In genomic region chr19:12665646-12666304, GRCh38 we compare ENCODE assay signal across 9 cellular contexts. TPM values are rescaled to one million over a fixed set of nuclear protein-coding genes. Genes with fewer than 3 reads are reported as not detected.
DNase-seq lines count a peak whose midpoint lies in the region; ATAC-seq, FAIRE-seq and TF ChIP-seq lines count a peak whose summit lies in the region.
"Had no signal": no experiment of that assay in that cellular context is flagged by ENCODE, and none has a peak within 500 bp of the region (broad histone marks: within the 10 kb centered on the region; RNA-seq: fewer than 3 reads in every experiment).

No MANE protein-coding gene starts in this region.

- H3K4me3 ChIP-seq in keratinocyte (ENCODE audit: control insufficient read depth in 2 of 3, extremely low read depth in 1 of 3, insufficient read depth in 2 of 3, low read depth in 1 of 3, low read length in 3 of 3) (peak overlapping the region; percentile 64 to 95 (median 81)), testis (peak overlapping the region; percentile 75 to 79)

- peaks cover 14 to 26% of the 10 kb centered on the region in 2 experiments for H3K36me3 ChIP-seq in keratinocyte (ENCODE audit: control insufficient read depth in 2 of 2, extremely low read depth in 1 of 2, insufficient read depth in 2 of 2, low read length in 2 of 2)
- no peaks in the 10 kb centered on the region for H3K36me3 ChIP-seq in testis (ENCODE audit: low read depth, missing control alignments)

- H3K4me1 ChIP-seq in keratinocyte (ENCODE audit: control insufficient read depth, extremely low read depth, insufficient read depth, low read length) (peaks cover 34% of the 10 kb centered on the region), testis (peaks cover 32% of the 10 kb centered on the region)

- CTCF ChIA-PET in activated naive CD4-positive, alpha-beta T cell treated with anti-CD3 and anti-CD28 coated beads, Interleukin-2, amount 10 ng/mL, durations not matched to agents 7 days and 5 days (lab: Charles Lee), result interaction anchor here (0.7 to 2.0 kb wide), 4 partner anchors 11 to 102 kb away, joined by 3 to 13 read pairs (median 4); no protein-coding TSS in a partner anchor
- CTCF ChIA-PET in HEK293T (lab: Yijun Ruan, JAX), result no interaction called here

- POLR2A ChIA-PET in HEK293T (lab: Yijun Ruan, JAX), result interaction anchor here (1.2 to 2.1 kb wide), 3 partner anchors 11 to 55 kb away, joined by 4 to 12 read pairs (median 9); partner anchors contain the start of genes DHPS, ZNF490 and ZNF791

- peaks cover 60% of the 10 kb centered on the region for H3K4me1 Mint-ChIP-seq in activated naive CD4-positive, alpha-beta T cell treated with anti-CD3 and anti-CD28 coated beads, Interleukin-2, amount 10 ng/mL, durations not matched to agents 7 days and 5 days

- FAIRE-seq in keratinocyte (lab: Jason Lieb, UNC), result no peak
- FAIRE-seq: endometrium had no signal

- H3K4me2 ChIP-seq in keratinocyte (ENCODE audit: control insufficient read depth, extremely low read depth, insufficient read depth, low read depth, low read length), result peak overlapping the region; percentile 99

- H3K27ac ChIP-seq in keratinocyte (ENCODE audit: control insufficient read depth, insufficient read depth, low read length) (peak overlapping the region; percentile 78), testis (no peak overlapping the region)

- H3K4me3 Mint-ChIP-seq in activated naive CD4-positive, alpha-beta T cell treated with anti-CD3 and anti-CD28 coated beads, Interleukin-2, amount 10 ng/mL, durations not matched to agents 7 days and 5 days, result peak overlapping the region; percentile 82

- H3K9me1 ChIP-seq in keratinocyte (ENCODE audit: control insufficient read depth, extremely low read depth, insufficient read depth, low read length), result peaks cover 3% of the 10 kb centered on the region

- H3K79me2 ChIP-seq in keratinocyte (ENCODE audit: control insufficient read depth, insufficient read depth, low read length), result peaks cover 42% of the 10 kb centered on the region

- WGBS in testis, 2 donors, result 25 to 44% methylated on average over 12 of the region's 12 CpGs

- H3K27ac Mint-ChIP-seq in activated naive CD4-positive, alpha-beta T cell treated with anti-CD3 and anti-CD28 coated beads, Interleukin-2, amount 10 ng/mL, durations not matched to agents 7 days and 5 days, result peak overlapping the region; percentile 75

- TF ChIP-seq POLR2A in testis (IDR thresholded peaks at IDR 0.05), result no peak

- H3K27me3 ChIP-seq in keratinocyte (ENCODE audit: control insufficient read depth, extremely low read depth, insufficient read depth, low read length) (no peaks in the 10 kb centered on the region), testis (no peaks in the 10 kb centered on the region)

- H2AFZ ChIP-seq in keratinocyte (ENCODE audit: control insufficient read depth, low read length), result peak overlapping the region; percentile 88

- intact Hi-C loops in testis (cut with DNase I; ENCODE audit: low total_unique reads), result no loop called here

- H3K27me3 Mint-ChIP-seq in activated naive CD4-positive, alpha-beta T cell treated with anti-CD3 and anti-CD28 coated beads, Interleukin-2, amount 10 ng/mL, durations not matched to agents 7 days and 5 days, result no peaks in the 10 kb centered on the region

- dilution Hi-C loops in keratinocyte (cut with MboI; ENCODE audit: extremely low pct_ligation_motif_present, low sequenced_read_pairs), result no loop called here

- H3K9me3 ChIP-seq in keratinocyte (ENCODE audit: control insufficient read depth, low read depth, low read length), result no peaks in the 10 kb centered on the region
- H3K9me3 ChIP-seq in testis, result no peaks in the 10 kb centered on the region

- TF ChIP-seq CTCF in keratinocyte (optimal IDR thresholded peaks at IDR 0.05 in 1 of 3, IDR thresholded peaks at IDR 0.05 in 1 of 3, conservative IDR thresholded peaks at IDR 0.05 in 1 of 3; ENCODE audit: extremely low read depth in 1 of 3, insufficient read depth in 2 of 3, low read length in 3 of 3) (no peak), testis (IDR thresholded peaks at IDR 0.05) (no peak)

- DNase-seq in activated naive CD4-positive, alpha-beta T cell treated with Interleukin-2 at 50 U/mL for 16 hours, result peak; percentile 19
- DNase-seq in activated naive CD4-positive, alpha-beta T cell treated with anti-CD3 and anti-CD28 coated beads, Interleukin-2, amount 50 U/mL, for 16 hours, result no peak
- DNase-seq in activated naive CD4-positive, alpha-beta T cell treated with anti-CD3 and anti-CD28 coated beads, Interleukin-2, amount 10 ng/mL, durations not matched to agents 7 days and 5 days, result peak; percentile 50
- DNase-seq in keratinocyte (ENCODE audit: low read depth, low spot score) (no peak), testis (no peak), NCI-H446 treated with DMSO at 0.1 percent for 48 hours (lab: John Stamatoyannopoulos, UW) (no peak), HEK293T (ENCODE audit: extremely low spot score) (no peak)

- no peak for ATAC-seq in HG02852 (IDR thresholded peaks at IDR 0.05; ENCODE audit: unreplicated experiment)

- no peaks in the 10 kb centered on the region for H4K20me1 ChIP-seq in keratinocyte (ENCODE audit: control insufficient read depth, extremely low read depth, insufficient read depth, low read length)

- peaks cover 37% of the 10 kb centered on the region for H3K36me3 Mint-ChIP-seq in activated naive CD4-positive, alpha-beta T cell treated with anti-CD3 and anti-CD28 coated beads, Interleukin-2, amount 10 ng/mL, durations not matched to agents 7 days and 5 days

- peak overlapping the region; percentile 90 for H3K9ac ChIP-seq in keratinocyte (ENCODE audit: control insufficient read depth, extremely low read depth, insufficient read depth, low read length)

- H3K9me3 Mint-ChIP-seq in activated naive CD4-positive, alpha-beta T cell treated with anti-CD3 and anti-CD28 coated beads, Interleukin-2, amount 10 ng/mL, durations not matched to agents 7 days and 5 days, result no peaks in the 10 kb centered on the region

TF ChIP-seq in HEK293T, 16 proteins besides CTCF, POLR2A, EP300 and RAD21 (continues in another document):
- TF ChIP-seq CTBP1 (IDR thresholded peaks at IDR 0.05; ENCODE audit: borderline replicate concordance), result no peak

RNA-seq across cellular contexts. Expression of gene MAN2B1, which starts 0.8 kb away (rescaled TPM):
- polyA plus RNA-seq in keratinocyte (17.0 to 30.1 TPM (median 21.1 TPM) in 3 replicates), testis (ENCODE audit: insufficient read depth, low read depth, low replicate concordance) (45.7 TPM)
- 9.5 TPM for polyA plus RNA-seq in keratinocyte (2011; ENCODE audit: low read depth)
- polyA plus RNA-seq in keratinocyte (2011; cell fraction: cytosol; rRNA removed), result 16.4 and 21.9 TPM in 2 replicates
- 55.0 and 85.8 TPM in 2 replicates for polyA plus RNA-seq in keratinocyte (2011; cell fraction: nucleus; rRNA removed)
- 38.0 and 45.6 TPM in 2 replicates for polyA plus RNA-seq in keratinocyte (2012; ENCODE audit: low replicate concordance)
- polyA minus RNA-seq in keratinocyte, result 17.2 to 50.0 TPM (median 17.4 TPM) in 3 replicates
- polyA minus RNA-seq in keratinocyte (2011; cell fraction: cytosol; rRNA and poly(A)+ RNA removed), result 27.2 TPM
- 41.0 and 45.8 TPM in 2 replicates for polyA minus RNA-seq in keratinocyte (2011; cell fraction: nucleus; rRNA and poly(A)+ RNA removed)
- total RNA-seq in testis, result 10 to 100 TPM; 29.7 to 30.6 TPM

RNA-seq across cellular contexts. Expression of gene WDR83, which starts 0.8 kb away (rescaled TPM):
- 3.8 to 5.6 TPM (median 5.0 TPM) in 3 replicates for polyA plus RNA-seq in keratinocyte
- polyA plus RNA-seq in keratinocyte (2011; ENCODE audit: low read depth), result 12.7 TPM
- polyA plus RNA-seq in keratinocyte (2011; cell fraction: cytosol; rRNA removed), result 2.7 and 6.5 TPM in 2 replicates
- polyA plus RNA-seq in keratinocyte (2011; cell fraction: nucleus; rRNA removed), result 5.0 and 7.5 TPM in 2 replicates
- 9.2 and 10.0 TPM in 2 replicates for polyA plus RNA-seq in keratinocyte (2012; ENCODE audit: low replicate concordance)
- polyA minus RNA-seq in keratinocyte, result 4.1 to 9.5 TPM (median 5.6 TPM) in 3 replicates
- 7.9 TPM for polyA minus RNA-seq in keratinocyte (2011; cell fraction: cytosol; rRNA and poly(A)+ RNA removed)
- 5.0 and 5.4 TPM in 2 replicates for polyA minus RNA-seq in keratinocyte (2011; cell fraction: nucleus; rRNA and poly(A)+ RNA removed)
- 10 to 100 TPM; 15.8 to 18.3 TPM for total RNA-seq in testis
- 23.2 TPM for polyA plus RNA-seq in testis (ENCODE audit: insufficient read depth, low read depth, low replicate concordance)

RNA-seq across cellular contexts. Expression of gene DHPS, which starts 15.9 kb away (rescaled TPM):
- polyA plus RNA-seq in keratinocyte (36.5 to 45.0 TPM (median 37.2 TPM) in 3 replicates), testis (ENCODE audit: insufficient read depth, low read depth, low replicate concordance) (50.2 TPM)
- 51.0 TPM for polyA plus RNA-seq in keratinocyte (2011; ENCODE audit: low read depth)
- 26.1 and 30.5 TPM in 2 replicates for polyA plus RNA-seq in keratinocyte (2011; cell fraction: cytosol; rRNA removed)
- 76.3 and 82.6 TPM in 2 replicates for polyA plus RNA-seq in keratinocyte (2011; cell fraction: nucleus; rRNA removed)
- polyA plus RNA-seq in keratinocyte (2012; ENCODE audit: low replicate concordance), result 38.1 and 59.4 TPM in 2 replicates
- 25.5 to 38.8 TPM (median 33.0 TPM) in 3 replicates for polyA minus RNA-seq in keratinocyte
- polyA minus RNA-seq in keratinocyte (2011; cell fraction: cytosol; rRNA and poly(A)+ RNA removed), result 22.8 TPM
- 18.2 and 19.0 TPM in 2 replicates for polyA minus RNA-seq in keratinocyte (2011; cell fraction: nucleus; rRNA and poly(A)+ RNA removed)
- 100 to 1,000 TPM in 1 of 2 donors, 10 to 100 TPM in 1; 85.9 to 119 TPM for total RNA-seq in testis

RNA-seq across cellular contexts. Expression of gene GNG14, which starts 22.0 kb away (rescaled TPM):
- not detected in 3 replicates for polyA plus RNA-seq in keratinocyte
- polyA plus RNA-seq in keratinocyte (2011; ENCODE audit: low read depth), result not detected
- not detected in 2 replicates for polyA plus RNA-seq in keratinocyte (2011; cell fraction: cytosol; rRNA removed)
- polyA plus RNA-seq in keratinocyte (2011; cell fraction: nucleus; rRNA removed), result not detected in 2 replicates
- not detected in 2 replicates for polyA plus RNA-seq in keratinocyte (2012; ENCODE audit: low replicate concordance)
- polyA minus RNA-seq in keratinocyte, result not detected in 3 replicates
- not detected for polyA minus RNA-seq in keratinocyte (2011; cell fraction: cytosol; rRNA and poly(A)+ RNA removed)
- not detected in 2 replicates for polyA minus RNA-seq in keratinocyte (2011; cell fraction: nucleus; rRNA and poly(A)+ RNA removed)
- total RNA-seq in testis, result 1 to 10 TPM in 1 of 2 donors, not detected in 1; 4.5 TPM
- polyA plus RNA-seq in testis (ENCODE audit: insufficient read depth, low read depth, low replicate concordance), result not detected

RNA-seq across cellular contexts. Expression of gene FBXW9, which starts 30.7 kb away (rescaled TPM):
- polyA plus RNA-seq in keratinocyte, result 5.6 to 11.2 TPM (median 8.1 TPM) in 3 replicates
- polyA plus RNA-seq in keratinocyte (2011; ENCODE audit: low read depth), result 3.7 TPM
- polyA plus RNA-seq in keratinocyte (2011; cell fraction: cytosol; rRNA removed), result 4.9 and 10.5 TPM in 2 replicates
- 16.7 and 22.8 TPM in 2 replicates for polyA plus RNA-seq in keratinocyte (2011; cell fraction: nucleus; rRNA removed)
- 6.5 and 10.3 TPM in 2 replicates for polyA plus RNA-seq in keratinocyte (2012; ENCODE audit: low replicate concordance)
- 5.6 to 8.8 TPM (median 7.5 TPM) in 3 replicates for polyA minus RNA-seq in keratinocyte
- 9.8 TPM for polyA minus RNA-seq in keratinocyte (2011; cell fraction: cytosol; rRNA and poly(A)+ RNA removed)
- polyA minus RNA-seq in keratinocyte (2011; cell fraction: nucleus; rRNA and poly(A)+ RNA removed), result 6.6 and 8.0 TPM in 2 replicates
- total RNA-seq in testis, result 10 to 100 TPM; 20.5 to 23.3 TPM
- polyA plus RNA-seq in testis (ENCODE audit: insufficient read depth, low read depth, low replicate concordance), result 27.4 TPM

Comparison
In these comparisons a context has a peak if more than half of its experiments do, and no peak if none do; other contexts are left out.
1. DNase-seq: peak in activated naive CD4-positive, alpha-beta T cell treated with Interleukin-2 at 50 U/mL for 16 hours (single experiment) and activated naive CD4-positive, alpha-beta T cell treated with anti-CD3 and anti-CD28 coated beads, Interleukin-2, amount 10 ng/mL, durations not matched to agents 7 days and 5 days (single experiment); none in activated naive CD4-positive, alpha-beta T cell treated with anti-CD3 and anti-CD28 coated beads, Interleukin-2, amount 50 U/mL, for 16 hours (single experiment), keratinocyte (single experiment), testis (single experiment), NCI-H446 treated with DMSO at 0.1 percent for 48 hours (single experiment) and HEK293T (single experiment).